In genomic region chr2:152174574-152174973, GRCh38 we compare ENCODE assay signal across 8 cellular contexts. TPM values are rescaled to one million over a fixed set of nuclear protein-coding genes. Genes with fewer than 3 reads are reported as not detected.
DNase-seq lines count a peak whose midpoint lies in the region; ATAC-seq and TF ChIP-seq lines count a peak whose summit lies in the region.

No MANE protein-coding gene starts in this region.

- POLR2A ChIA-PET in HEK293 (lab: Yijun Ruan, JAX), result interaction anchor here (1.9 to 2.7 kb wide), 3 partner anchors 137 to 542 kb away, joined by 10 to 14 read pairs (median 14); partner anchors contain the start of gene PRPF40A
- POLR2A ChIA-PET in activated CD4-positive, alpha-beta memory T cell treated with anti-CD3 and anti-CD28 coated beads, Interleukin-2, amount 10 ng/mL, durations not matched to agents 7 days and 5 days (lab: Charles Lee), result interaction anchor here (2.1 to 2.7 kb wide), 2 partner anchors 461 to 543 kb away, joined by 8 to 17 read pairs; partner anchors contain the start of genes ARL6IP6 and PRPF40A

- H3K36me3 Mint-ChIP-seq in activated CD4-positive, alpha-beta memory T cell treated with anti-CD3 and anti-CD28 coated beads, Interleukin-2, amount 10 ng/mL, durations not matched to agents 7 days and 5 days (ENCODE audit: low read depth), result peaks cover 12% of the 10 kb centered on the region
- H3K36me3 Mint-ChIP-seq in stimulated activated effector memory CD8-positive, alpha-beta T cell treated with anti-CD3 and anti-CD28 coated beads, Interleukin-12 subunit alpha, Interleukin-12 subunit beta, amount 100 ng/mL, for 72 hours, result peaks cover 17% of the 10 kb centered on the region

- no peaks in the 10 kb centered on the region for H3K36me3 ChIP-seq in HEK293 (ENCODE audit: control insufficient read depth in 2 of 2, insufficient read depth in 1 of 2, low read length in 2 of 2)
- no peaks in the 10 kb centered on the region for H3K36me3 ChIP-seq in iPS-15b (ENCODE audit: control insufficient read depth, insufficient read depth, low read length)

- H3K4me1 ChIP-seq in HEK293 (ENCODE audit: control insufficient read depth, insufficient read depth, low read length), result peaks cover 3% of the 10 kb centered on the region; the same call in 1 of the 2 replicates
- no peaks in the 10 kb centered on the region for H3K4me1 ChIP-seq in iPS-15b (ENCODE audit: control insufficient read depth, insufficient read depth, low read length)

- H3K9me3 ChIP-seq in HEK293 (ENCODE audit: control insufficient read depth, insufficient read depth, low read depth, low read length) (no peaks in the 10 kb centered on the region), iPS-15b (ENCODE audit: control insufficient read depth, insufficient read depth, low read length) (no peaks in the 10 kb centered on the region)

- TF ChIP-seq CTCF in HEK293 (tag by site-specific recombination; IDR thresholded peaks at IDR 0.05), result no peak

- H3K4me3 ChIP-seq in HEK293 (ENCODE audit: low read depth, low read length) (peak overlapping the region; percentile 74), iPS-15b (ENCODE audit: low read depth, low read length) (peak overlapping the region; percentile 95)

- peak overlapping the region; percentile 98 for H3K4me3 Mint-ChIP-seq in activated CD4-positive, alpha-beta memory T cell treated with anti-CD3 and anti-CD28 coated beads, Interleukin-2, amount 10 ng/mL, durations not matched to agents 7 days and 5 days
- peak overlapping the region; percentile 99 for H3K4me3 Mint-ChIP-seq in stimulated activated effector memory CD8-positive, alpha-beta T cell treated with anti-CD3 and anti-CD28 coated beads, Interleukin-12 subunit alpha, Interleukin-12 subunit beta, amount 100 ng/mL, for 72 hours

- intact Hi-C loops in posterior vena cava (cut with DNase I), result no loop called here

- ATAC-seq in stimulated activated effector memory CD8-positive, alpha-beta T cell treated with anti-CD3 and anti-CD28 coated beads, Interleukin-12 subunit alpha, Interleukin-12 subunit beta, amount 100 ng/mL, for 72 hours, result no peak
- ATAC-seq in HG02852 (IDR thresholded peaks at IDR 0.05; ENCODE audit: unreplicated experiment) (no peak), GM19395 (IDR thresholded peaks at IDR 0.05; ENCODE audit: unreplicated experiment) (no peak)

- CTCF ChIA-PET in HEK293 (lab: Yijun Ruan, JAX), result interaction anchor here (0.6 to 3.5 kb wide), 7 partner anchors 11 to 498 kb away, joined by 3 to 31 read pairs (median 5); no protein-coding TSS in a partner anchor
- CTCF ChIA-PET in activated CD4-positive, alpha-beta memory T cell treated with anti-CD3 and anti-CD28 coated beads, Interleukin-2, amount 10 ng/mL, durations not matched to agents 7 days and 5 days (lab: Charles Lee), result interaction anchor here (1.5 to 4.4 kb wide), 3 partner anchors 53 to 464 kb away, joined by 3 to 58 read pairs (median 8); no protein-coding TSS in a partner anchor

- 0 out of 2 replicates have a peak overlapping the region, but pooled peaks have one; percentile 89 for H3K27ac ChIP-seq in HEK293 (ENCODE audit: extremely low read depth, low read depth, low read length)

- H3K27me3 ChIP-seq in iPS-15b (ENCODE audit: control insufficient read depth, insufficient read depth, low read length), result no peaks in the 10 kb centered on the region

- peak overlapping the region; percentile 93 for H3K9ac ChIP-seq in iPS-15b (ENCODE audit: low read depth, low read length)

- H3K4me1 Mint-ChIP-seq in activated CD4-positive, alpha-beta memory T cell treated with anti-CD3 and anti-CD28 coated beads, Interleukin-2, amount 10 ng/mL, durations not matched to agents 7 days and 5 days, result peaks cover 32% of the 10 kb centered on the region
- H3K4me1 Mint-ChIP-seq in stimulated activated effector memory CD8-positive, alpha-beta T cell treated with anti-CD3 and anti-CD28 coated beads, Interleukin-12 subunit alpha, Interleukin-12 subunit beta, amount 100 ng/mL, for 72 hours, result peaks cover 26% of the 10 kb centered on the region

- no peak for DNase-seq in activated CD4-positive, alpha-beta memory T cell treated with anti-CD3 and anti-CD28 coated beads, Interleukin-2, amount 10 ng/mL, durations not matched to agents 7 days and 5 days
- DNase-seq in stimulated activated effector memory CD8-positive, alpha-beta T cell treated with anti-CD3 and anti-CD28 coated beads, Interleukin-12 subunit alpha, Interleukin-12 subunit beta, amount 100 ng/mL, for 72 hours (ENCODE audit: low spot score in 2 of 2), result no peak
- DNase-seq in posterior vena cava (ENCODE audit: low spot score) (no peak), SK-N-DZ (ENCODE audit: low spot score) (no peak)

- no peaks in the 10 kb centered on the region for H3K27me3 Mint-ChIP-seq in activated CD4-positive, alpha-beta memory T cell treated with anti-CD3 and anti-CD28 coated beads, Interleukin-2, amount 10 ng/mL, durations not matched to agents 7 days and 5 days

- H3K9me3 Mint-ChIP-seq in activated CD4-positive, alpha-beta memory T cell treated with anti-CD3 and anti-CD28 coated beads, Interleukin-2, amount 10 ng/mL, durations not matched to agents 7 days and 5 days, result no peaks in the 10 kb centered on the region
- no peaks in the 10 kb centered on the region for H3K9me3 Mint-ChIP-seq in stimulated activated effector memory CD8-positive, alpha-beta T cell treated with anti-CD3 and anti-CD28 coated beads, Interleukin-12 subunit alpha, Interleukin-12 subunit beta, amount 100 ng/mL, for 72 hours

- H3K27ac Mint-ChIP-seq in activated CD4-positive, alpha-beta memory T cell treated with anti-CD3 and anti-CD28 coated beads, Interleukin-2, amount 10 ng/mL, durations not matched to agents 7 days and 5 days, result peak overlapping the region; percentile 97
- peak overlapping the region; percentile 100 for H3K27ac Mint-ChIP-seq in stimulated activated effector memory CD8-positive, alpha-beta T cell treated with anti-CD3 and anti-CD28 coated beads, Interleukin-12 subunit alpha, Interleukin-12 subunit beta, amount 100 ng/mL, for 72 hours

TF ChIP-seq in HEK293, 187 proteins besides CTCF, POLR2A, EP300 and RAD21 (continues in another document):
- TF ChIP-seq MEIS1 (CRISPR knock-in tag; IDR thresholded peaks at IDR 0.05; ENCODE audit: borderline replicate concordance) (no peak), ZFHX2 (tag by site-specific recombination; conservative IDR thresholded peaks at IDR 0.05) (no peak), ZNF704 (tag by site-specific recombination; IDR thresholded peaks at IDR 0.05) (no peak), ZNF555 (tag by site-specific recombination; conservative IDR thresholded peaks at IDR 0.05) (no peak), ZNF223 (tag by site-specific recombination; IDR thresholded peaks at IDR 0.05) (no peak), KLF7 (tag by site-specific recombination; IDR thresholded peaks at IDR 0.05; ENCODE audit: borderline replicate concordance) (no peak), ZFP3 (tag by site-specific recombination; IDR thresholded peaks at IDR 0.05; ENCODE audit: low read depth) (no peak), REPIN1 (tag by site-specific recombination; IDR thresholded peaks at IDR 0.05; ENCODE audit: low read depth) (no peak), ZNF112 (tag by site-specific recombination; IDR thresholded peaks at IDR 0.05) (no peak), ZNF121 (tag by site-specific recombination; IDR thresholded peaks at IDR 0.05) (no peak), ZNF248 (tag by site-specific recombination; IDR thresholded peaks at IDR 0.05) (no peak), GFI1B (tag by site-specific recombination; IDR thresholded peaks at IDR 0.05) (no peak), TSHZ1 (tag by site-specific recombination; IDR thresholded peaks at IDR 0.05; ENCODE audit: borderline replicate concordance) (no peak), ZNF335 (tag by site-specific recombination; conservative IDR thresholded peaks at IDR 0.05) (no peak), SP3 (tag by site-specific recombination; IDR thresholded peaks at IDR 0.05) (no peak), ZNF510 (tag by site-specific recombination; IDR thresholded peaks at IDR 0.05; ENCODE audit: insufficient replicate concordance) (no peak), ZBTB1 (tag by site-specific recombination; IDR thresholded peaks at IDR 0.05) (no peak)

RNA-seq across cellular contexts. Expression of gene STAM2, which starts 1.0 kb away (rescaled TPM):
- 10 to 100 TPM; 13.8 to 16.2 TPM for total RNA-seq in activated CD4-positive, alpha-beta memory T cell treated with anti-CD3 and anti-CD28 coated beads, Interleukin-2, amount 10 ng/mL, durations not matched to agents 7 days and 5 days
- total RNA-seq in posterior vena cava, result 10 to 100 TPM; 40.9 to 50.8 TPM
- 8.2 and 18.5 TPM in 2 replicates for polyA plus RNA-seq in SK-N-DZ (2014; cell fraction: cytosol; rRNA removed)
- 21.9 and 23.3 TPM in 2 replicates for polyA plus RNA-seq in SK-N-DZ (2014; cell fraction: nucleus; rRNA removed)
